7 cellular contexts compared by ENCODE assay signal in genomic region chr4:98745372-98745771, GRCh38.
DNase-seq lines count a peak whose midpoint lies in the region; ATAC-seq and TF ChIP-seq lines count a peak whose summit lies in the region.

No MANE protein-coding gene starts in this region.

- peak; percentile 44 for TF ChIP-seq CTCF in VCaP (conservative IDR thresholded peaks at IDR 0.05)
- peak; percentile 32 to 56 (median 36) for TF ChIP-seq CTCF in right lobe of liver (IDR thresholded peaks at IDR 0.05)
- no peak for TF ChIP-seq CTCF in uterus (IDR thresholded peaks at IDR 0.05)

- H3K27me3 ChIP-seq in right lobe of liver (no peaks in the 10 kb centered on the region), uterus (no peaks in the 10 kb centered on the region)

- WGBS in right lobe of liver (ENCODE audit: insufficient coverage, low coverage, low lambda C conversion rate, missing lambda C conversion rate): 7% methylated on average over 3 of the region's 3 CpGs

- H3K4me1 ChIP-seq in right lobe of liver: no peaks in the 10 kb centered on the region
- no peaks in the 10 kb centered on the region for H3K4me1 ChIP-seq in uterus

- DNase-seq in GDM1 (lab: John Stamatoyannopoulos, UW) (peak; percentile 27), LHCN-M2 (ENCODE audit: low read depth) (peak; percentile 41), right lobe of liver (peak in 1 of 3 donors; percentile 47), uterus (no peak), T-helper 2 cell (no peak)

- no peaks in the 10 kb centered on the region for H3K9me3 ChIP-seq in right lobe of liver
- H3K9me3 ChIP-seq in uterus: no peaks in the 10 kb centered on the region

- ATAC-seq in right lobe of liver (peak; percentile 68 to 80 (median 76)), HG03378 (IDR thresholded peaks at IDR 0.05; ENCODE audit: unreplicated experiment) (no peak)

- TF ChIP-seq POLR2A in right lobe of liver (IDR thresholded peaks at IDR 0.05): no peak
- no peak for TF ChIP-seq POLR2A in uterus (IDR thresholded peaks at IDR 0.05)

- H3K4me3 ChIP-seq in right lobe of liver (no peak overlapping the region), uterus (no peak overlapping the region)

- H3K36me3 ChIP-seq in right lobe of liver: no peaks in the 10 kb centered on the region
- H3K36me3 ChIP-seq in uterus: no peaks in the 10 kb centered on the region

- intact Hi-C loops in right lobe of liver (cut with DNase I) (no loop called here), uterus (cut with DNase I; ENCODE audit: low total_unique reads) (no loop called here)

- no peak overlapping the region for H3K27ac ChIP-seq in VCaP
- no peak overlapping the region for H3K27ac ChIP-seq in right lobe of liver
- H3K27ac ChIP-seq in uterus: no peak overlapping the region

Comparison
In these comparisons a context has a peak if more than half of its experiments do, and no peak if none do; other contexts are left out.
1. DNase-seq: peak in GDM1 (single experiment) and LHCN-M2 (single experiment); none in uterus (0 of 2) and T-helper 2 cell (0 of 5).
2. CTCF ChIP-seq: peak in VCaP (single experiment) and right lobe of liver (4 of 4); none in uterus (0 of 4).